ENCODE assay signal across 25 cellular contexts in genomic region chr21:46650476-46651098, GRCh38. TPM values are rescaled to one million over a fixed set of nuclear protein-coding genes. Genes with fewer than 3 reads are reported as not detected.
DNase-seq lines count a peak whose midpoint lies in the region; TF ChIP-seq lines count a peak whose summit lies in the region.
"Had no signal": no experiment of that assay in that cellular context is flagged by ENCODE, and none has a peak within 500 bp of the region (broad histone marks: within the 10 kb centered on the region; RNA-seq: fewer than 3 reads in every experiment).

No MANE protein-coding gene starts in this region.

- H3K27me3 ChIP-seq in left ventricle myocardium inferior (ENCODE audit: low read depth) (no peaks in the 10 kb centered on the region), trophoblast cell (ENCODE audit: insufficient read depth, low read length) (no peaks in the 10 kb centered on the region), GM23248 (replicated peaks; ENCODE audit: insufficient read depth) (no peaks in the 10 kb centered on the region)
- H3K27me3 ChIP-seq: BLaER1, suprapubic skin had no signal

- peaks cover 30% of the 10 kb centered on the region for H3K4me1 Mint-ChIP-seq in activated T-cell treated with anti-CD3 and anti-CD28 coated beads, Interleukin-2, amount 50 U/mL, for 24 hours (ENCODE audit: low read depth)
- H3K4me1 Mint-ChIP-seq in activated naive CD8-positive, alpha-beta T cell treated with anti-CD3 and anti-CD28 coated beads for 36 hours = peaks cover 29% of the 10 kb centered on the region

- H3K4me3 ChIP-seq in left ventricle myocardium inferior (no peak overlapping the region), trophoblast cell (ENCODE audit: low read depth, low read length) (no peak overlapping the region), GM23248 (no peak overlapping the region)
- H3K4me3 ChIP-seq: BLaER1, suprapubic skin had no signal

- peak overlapping the region; percentile 41 for H3K18ac ChIP-seq in trophoblast cell (ENCODE audit: low read length)

- H3K79me2 ChIP-seq in trophoblast cell (ENCODE audit: control insufficient read depth, insufficient read depth, low read length, poor library complexity) = no peaks in the 10 kb centered on the region
- H3K79me2 ChIP-seq in GM23248 (ENCODE audit: insufficient read depth) = peaks cover 68% of the 10 kb centered on the region

- no peak overlapping the region for H4K12ac ChIP-seq in trophoblast cell (ENCODE audit: low read depth, low read length)

- H4K91ac ChIP-seq in trophoblast cell (ENCODE audit: low read depth, low read length) = no peak overlapping the region

- H3K27ac ChIP-seq in left ventricle myocardium inferior (replicated peaks) = peak overlapping the region; percentile 51
- no peak overlapping the region for H3K27ac ChIP-seq in trophoblast cell (ENCODE audit: low read depth, low read length)
- no peak overlapping the region for H3K27ac ChIP-seq in GM23248
- H3K27ac ChIP-seq: BLaER1, suprapubic skin had no signal

- peaks cover 3% of the 10 kb centered on the region; the same call in 1 of the 2 replicates for H4K20me1 ChIP-seq in GM23248 (ENCODE audit: insufficient read depth)

- H3K27ac Mint-ChIP-seq in activated T-cell treated with anti-CD3 and anti-CD28 coated beads, Interleukin-2, amount 50 U/mL, for 24 hours = peak overlapping the region; percentile 72
- peak overlapping the region; percentile 41 for H3K27ac Mint-ChIP-seq in activated naive CD8-positive, alpha-beta T cell treated with anti-CD3 and anti-CD28 coated beads for 36 hours

- H4K8ac ChIP-seq in trophoblast cell (ENCODE audit: low read depth, low read length) = no peak overlapping the region

- H3K9me3 ChIP-seq in left ventricle myocardium inferior (replicated peaks) (peaks cover 14% of the 10 kb centered on the region), trophoblast cell (ENCODE audit: insufficient read depth, low read depth, low read length) (peaks cover 6% of the 10 kb centered on the region), GM23248 (ENCODE audit: low read depth) (no peaks in the 10 kb centered on the region)

- H2AFZ ChIP-seq in trophoblast cell (ENCODE audit: insufficient read depth, low read length, poor library complexity) = no peak overlapping the region
- H2AFZ ChIP-seq in GM23248 = no peak overlapping the region

- no peak overlapping the region for H3K4me3 Mint-ChIP-seq in activated T-cell treated with anti-CD3 and anti-CD28 coated beads, Interleukin-2, amount 50 U/mL, for 24 hours
- no peak overlapping the region for H3K4me3 Mint-ChIP-seq in activated naive CD8-positive, alpha-beta T cell treated with anti-CD3 and anti-CD28 coated beads for 36 hours
- H3K4me3 Mint-ChIP-seq: activated T-cell treated with anti-CD3 and anti-CD28 coated beads, Interleukin-2, amount 50 U/mL, for 4 hours; T-cell had no signal

- H3K4me2 ChIP-seq in trophoblast cell (ENCODE audit: low read length) (no peak overlapping the region), GM23248 (ENCODE audit: unreplicated experiment) (no peak overlapping the region)
- H3K4me2 ChIP-seq: BLaER1 had no signal

- intact Hi-C loops in left ventricle myocardium inferior (cut with micrococcal nuclease) (no loop called here), posterior vena cava (cut with DNase I) (no loop called here)

- H3K4me1 ChIP-seq in left ventricle myocardium inferior (peaks cover 16% of the 10 kb centered on the region), trophoblast cell (ENCODE audit: control insufficient read depth in 1 of 2, insufficient read depth in 2 of 2, low read length in 2 of 2) (no peaks in the 10 kb centered on the region), GM23248 (ENCODE audit: insufficient read depth) (no peaks in the 10 kb centered on the region)
- H3K4me1 ChIP-seq: BLaER1, suprapubic skin had no signal

- peaks cover 99% of the 10 kb centered on the region for H3K36me3 Mint-ChIP-seq in activated T-cell treated with anti-CD3 and anti-CD28 coated beads, Interleukin-2, amount 50 U/mL, for 24 hours (ENCODE audit: low read depth)
- peaks cover 73% of the 10 kb centered on the region for H3K36me3 Mint-ChIP-seq in activated naive CD8-positive, alpha-beta T cell treated with anti-CD3 and anti-CD28 coated beads for 36 hours

- no peak overlapping the region for H3K23ac ChIP-seq in trophoblast cell (ENCODE audit: low read length)

- no peak overlapping the region for H3K4ac ChIP-seq in trophoblast cell (ENCODE audit: low read depth, low read length)

- no peak for TF ChIP-seq CTCF in left ventricle myocardium inferior (IDR thresholded peaks at IDR 0.05; ENCODE audit: borderline replicate concordance)

- H3F3A ChIP-seq in GM23248 (ENCODE audit: insufficient read depth) = no peaks in the 10 kb centered on the region; the same call in 1 of the 2 replicates

- no peak overlapping the region for H3K14ac ChIP-seq in trophoblast cell (ENCODE audit: low read length)

- no CpG with 5 or more reads among the region's 14 CpGs for WGBS in trophoblast cell (ENCODE audit: extremely low coverage, insufficient coverage, insufficient read length)
- 88 to 92% methylated on average over 14 of the region's 14 CpGs for WGBS in GM23248 (ENCODE audit: low coverage in 1 of 2, low lambda C conversion rate in 2 of 2, missing lambda C conversion rate in 2 of 2), 2 experiments

- H2BK5ac ChIP-seq in trophoblast cell (ENCODE audit: low read depth, low read length, poor library complexity) = no peak overlapping the region

- no peak overlapping the region for H2BK12ac ChIP-seq in trophoblast cell (ENCODE audit: low read length)

- in situ Hi-C loops in GM23248 (cut with MboI) = no loop called here

- no peak for DNase-seq in activated T-cell treated with anti-CD3 and anti-CD28 coated beads, Interleukin-2, amount 50 U/mL, for 24 hours
- no peak for DNase-seq in activated T-cell treated with anti-CD3 and anti-CD28 coated beads, Interleukin-2, amount 50 U/mL, for 48 hours
- DNase-seq in activated naive CD8-positive, alpha-beta T cell treated with anti-CD3 and anti-CD28 coated beads for 36 hours = no peak
- DNase-seq in left ventricle myocardium inferior = peak; percentile 44
- DNase-seq in trophoblast cell = no peak
- DNase-seq in SW 1271 (lab: John Stamatoyannopoulos, UW) = no peak
- DNase-seq in GM23248 = no peak
- no peak for DNase-seq in posterior vena cava (ENCODE audit: low spot score)
- DNase-seq: activated CD4-positive, alpha-beta T cell treated with anti-CD3 and anti-CD28 coated beads for 48 hours; activated T-cell treated with anti-CD3 and anti-CD28 coated beads, Interleukin-2, amount 50 U/mL, for 4 hours; amniotic stem cell; DMS 273 treated with DMSO at 0.1 percent for 48 hours; mesenchymal stem cell; NCI-H1105; NCI-H2081 treated with DMSO at 0.1 percent for 48 hours; stimulated activated CD4-positive, alpha-beta T cell treated with anti-CD3 and anti-CD28 coated beads, Interleukin-12 subunit alpha, Interleukin-12 subunit beta, amount 100 ng/mL, for 4 hours; stimulated activated CD8-positive, alpha-beta memory T cell treated with anti-CD3 and anti-CD28 coated beads, Interleukin-4, amount 100 ng/mL, for 48 hours; T-cell had no signal

- H3K9me3 Mint-ChIP-seq in activated T-cell treated with anti-CD3 and anti-CD28 coated beads, Interleukin-2, amount 50 U/mL, for 24 hours = peaks cover 27% of the 10 kb centered on the region
- peaks cover 20% of the 10 kb centered on the region for H3K9me3 Mint-ChIP-seq in activated naive CD8-positive, alpha-beta T cell treated with anti-CD3 and anti-CD28 coated beads for 36 hours

- H3K36me3 ChIP-seq in left ventricle myocardium inferior (peaks cover 99% of the 10 kb centered on the region), trophoblast cell (ENCODE audit: control insufficient read depth in 1 of 2, insufficient read depth in 2 of 2, low read length in 2 of 2) (peaks cover 52 to 58% of the 10 kb centered on the region in 2 experiments), GM23248 (ENCODE audit: low read depth) (peaks cover 62% of the 10 kb centered on the region)

- no peaks in the 10 kb centered on the region for H3K79me1 ChIP-seq in trophoblast cell (ENCODE audit: low read length)

- no peak overlapping the region for H2BK120ac ChIP-seq in trophoblast cell (ENCODE audit: insufficient read depth, low read length, poor library complexity)

- H3K9ac ChIP-seq in trophoblast cell (ENCODE audit: low read length) (no peak overlapping the region), GM23248 (no peak overlapping the region)
- H3K9ac ChIP-seq: BLaER1 had no signal

- no peaks in the 10 kb centered on the region for H3K9me2 ChIP-seq in GM23248 (ENCODE audit: insufficient read depth)

- no peaks in the 10 kb centered on the region for H3K27me3 Mint-ChIP-seq in activated T-cell treated with anti-CD3 and anti-CD28 coated beads, Interleukin-2, amount 50 U/mL, for 24 hours
- H3K27me3 Mint-ChIP-seq in activated naive CD8-positive, alpha-beta T cell treated with anti-CD3 and anti-CD28 coated beads for 36 hours = no peaks in the 10 kb centered on the region
- H3K27me3 Mint-ChIP-seq: T-cell had no signal

- no peak overlapping the region for H2AK5ac ChIP-seq in trophoblast cell (ENCODE audit: low read length)

RNA-seq across cellular contexts. Expression of gene PRMT2, which starts 15.1 kb away (rescaled TPM):
- total RNA-seq in activated naive CD8-positive, alpha-beta T cell treated with anti-CD3 and anti-CD28 coated beads for 36 hours = 10 to 100 TPM; 56.8 to 59.9 TPM
- total RNA-seq in left ventricle myocardium inferior (56.4 TPM), posterior vena cava (10 to 100 TPM; 91.3 to 93.0 TPM)
- polyA plus RNA-seq in trophoblast cell (2013) = 44.7 and 48.2 TPM in 2 replicates
- 130 and 171 TPM in 2 replicates for total RNA-seq in GM23248 (2014; rRNA removed; shearing (Covaris generic))
- polyA plus RNA-seq in GM23248 (2016; fragmentation: Nextera tagmentation; extraction: Ambion mirVana) = 145 and 146 TPM in 2 replicates

RNA-seq across cellular contexts. Expression of gene S100B, which starts 45.7 kb away (rescaled TPM):
- 10 to 100 TPM in 1 of 2 experiments, 1 to 10 TPM in 1; 8.7 to 10.5 TPM for total RNA-seq in activated naive CD8-positive, alpha-beta T cell treated with anti-CD3 and anti-CD28 coated beads for 36 hours
- total RNA-seq in left ventricle myocardium inferior (2.8 TPM), posterior vena cava (1 to 10 TPM; 2.0 to 4.2 TPM)
- polyA plus RNA-seq in trophoblast cell (2013) = not detected in 2 replicates
- not detected in 2 replicates for total RNA-seq in GM23248 (2014; rRNA removed; shearing (Covaris generic))
- polyA plus RNA-seq in GM23248 (2016; fragmentation: Nextera tagmentation; extraction: Ambion mirVana) = not detected in 2 replicates
- total RNA-seq: A673, G401, HepG2, kidney epithelial cell, NCI-H460 had no signal
- polyA plus RNA-seq: HepG2 had no signal
